Comparison of ENCODE assay signal across 10 cellular contexts in the genomic region with DNA sequence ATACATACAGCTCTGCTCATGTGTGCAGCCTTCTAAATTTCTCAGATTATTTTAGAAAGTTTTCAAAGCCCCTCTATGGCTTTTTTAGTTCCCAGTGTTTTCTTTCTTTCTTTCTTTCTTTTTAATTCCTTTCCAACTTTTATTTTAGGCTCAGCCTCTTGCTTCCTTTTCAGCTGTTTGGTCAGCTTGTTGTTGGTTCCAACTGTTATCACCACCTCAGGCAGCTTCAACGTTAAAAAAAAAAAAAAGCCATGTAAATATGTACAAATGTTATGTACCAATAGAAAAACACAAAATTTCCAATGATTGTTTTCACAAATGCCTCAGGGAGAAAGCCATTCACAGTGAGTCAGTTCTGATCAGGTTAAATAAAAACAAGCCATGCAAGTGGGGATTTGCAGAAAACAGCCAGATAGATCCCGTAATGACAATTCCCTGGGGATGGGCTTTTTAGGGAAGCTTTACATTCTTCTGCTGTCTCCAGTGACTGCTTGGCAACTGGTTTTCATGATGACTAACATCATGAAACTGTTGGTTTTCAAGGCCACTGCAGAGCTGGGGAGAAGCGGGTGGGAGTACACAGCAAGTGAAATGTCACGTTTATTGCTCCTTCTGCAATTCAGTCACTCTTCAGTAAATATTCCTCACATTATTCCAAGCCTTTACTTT.
DNase-seq lines count a peak whose midpoint lies in the region; ATAC-seq and TF ChIP-seq lines count a peak whose summit lies in the region.
"Had no signal": no experiment of that assay in that cellular context is flagged by ENCODE, and none has a peak within 500 bp of the region (broad histone marks: within the 10 kb centered on the region; RNA-seq: fewer than 3 reads in every experiment).

No MANE protein-coding gene starts in this region.

- H3K27ac Mint-ChIP-seq in stimulated activated memory B cell treated with anti-CD40 and anti-IgM and Interleukin-4, amounts not matched to agents 10 μg/mL and 1 μg/mL and 100 μg/mL, for 72 hours = no peak overlapping the region
- no peak overlapping the region for H3K27ac Mint-ChIP-seq in activated CD8-positive, alpha-beta T cell treated with anti-CD3 and anti-CD28 coated beads for 36 hours
- H3K27ac Mint-ChIP-seq: IgD-negative memory B cell had no signal

- H3K9me3 Mint-ChIP-seq in stimulated activated memory B cell treated with anti-CD40 and anti-IgM and Interleukin-4, amounts not matched to agents 10 μg/mL and 1 μg/mL and 100 μg/mL, for 72 hours = peaks cover 4% of the 10 kb centered on the region
- peaks cover 5% of the 10 kb centered on the region for H3K9me3 Mint-ChIP-seq in activated CD8-positive, alpha-beta T cell treated with anti-CD3 and anti-CD28 coated beads for 36 hours

- intact Hi-C loops in activated CD8-positive, alpha-beta T cell treated with anti-CD3 and anti-CD28 coated beads for 36 hours (cut with micrococcal nuclease) = no loop called here

- no peak for ATAC-seq in HG03442 (IDR thresholded peaks at IDR 0.05; ENCODE audit: unreplicated experiment)
- ATAC-seq in stimulated activated memory B cell treated with anti-CD40 and anti-IgM and Interleukin-4, amounts not matched to agents 10 μg/mL and 1 μg/mL and 100 μg/mL, for 72 hours = no peak
- no peak for ATAC-seq in activated CD8-positive, alpha-beta T cell treated with anti-CD3 and anti-CD28 coated beads for 36 hours

- no peaks in the 10 kb centered on the region for H3K36me3 ChIP-seq in HUES48 (ENCODE audit: control insufficient read depth, insufficient read depth, low read length)

- peaks cover 15% of the 10 kb centered on the region for H3K4me1 ChIP-seq in HUES48 (ENCODE audit: control insufficient read depth, insufficient read depth, low read length)

- CTCF ChIA-PET in activated CD8-positive, alpha-beta T cell treated with anti-CD3 and anti-CD28 coated beads for 36 hours (lab: Charles Lee) = no interaction called here

- peak overlapping the region; percentile 45 for H3K27ac ChIP-seq in HUES48 (ENCODE audit: low read depth, low read length)

- no peak overlapping the region for H3K4me3 ChIP-seq in HUES48 (ENCODE audit: low read depth, low read length)

- no peaks in the 10 kb centered on the region for H3K27me3 ChIP-seq in HUES48 (ENCODE audit: control insufficient read depth, insufficient read depth, low read length)

- H3K9ac ChIP-seq in HUES48 (ENCODE audit: low read depth, low read length) = no peak overlapping the region

- no peaks in the 10 kb centered on the region for H3K4me1 Mint-ChIP-seq in stimulated activated memory B cell treated with anti-CD40 and anti-IgM and Interleukin-4, amounts not matched to agents 10 μg/mL and 1 μg/mL and 100 μg/mL, for 72 hours
- H3K4me1 Mint-ChIP-seq in activated CD8-positive, alpha-beta T cell treated with anti-CD3 and anti-CD28 coated beads for 36 hours (ENCODE audit: low read depth) = no peaks in the 10 kb centered on the region
- H3K4me1 Mint-ChIP-seq: IgD-negative memory B cell had no signal

- H3K27me3 Mint-ChIP-seq in stimulated activated memory B cell treated with anti-CD40 and anti-IgM and Interleukin-4, amounts not matched to agents 10 μg/mL and 1 μg/mL and 100 μg/mL, for 72 hours = no peaks in the 10 kb centered on the region
- H3K27me3 Mint-ChIP-seq in activated CD8-positive, alpha-beta T cell treated with anti-CD3 and anti-CD28 coated beads for 36 hours = no peaks in the 10 kb centered on the region
- H3K27me3 Mint-ChIP-seq: IgD-negative memory B cell had no signal

- no peaks in the 10 kb centered on the region for H3K36me3 Mint-ChIP-seq in stimulated activated memory B cell treated with anti-CD40 and anti-IgM and Interleukin-4, amounts not matched to agents 10 μg/mL and 1 μg/mL and 100 μg/mL, for 72 hours
- H3K36me3 Mint-ChIP-seq in activated CD8-positive, alpha-beta T cell treated with anti-CD3 and anti-CD28 coated beads for 36 hours (ENCODE audit: low read depth) = no peaks in the 10 kb centered on the region

- POLR2A ChIA-PET in activated CD8-positive, alpha-beta T cell treated with anti-CD3 and anti-CD28 coated beads for 36 hours (lab: Charles Lee) = no interaction called here

- DNase-seq in AG08395 (ENCODE audit: low spot score) (peak; percentile 13), brain pericyte (ENCODE audit: low read depth, low spot score) (peak; percentile 93), iris pigment epithelial cell (ENCODE audit: low read depth) (peak; percentile 2), T-helper 1 cell (no peak)
- no peak for DNase-seq in activated CD8-positive, alpha-beta T cell treated with anti-CD3 and anti-CD28 coated beads for 36 hours

- no peak for TF ChIP-seq CTCF in activated CD8-positive, alpha-beta T cell treated with anti-CD3 and anti-CD28 coated beads for 36 hours (IDR thresholded peaks at IDR 0.05)

- H3K4me3 Mint-ChIP-seq in stimulated activated memory B cell treated with anti-CD40 and anti-IgM and Interleukin-4, amounts not matched to agents 10 μg/mL and 1 μg/mL and 100 μg/mL, for 72 hours = no peak overlapping the region
- H3K4me3 Mint-ChIP-seq in activated CD8-positive, alpha-beta T cell treated with anti-CD3 and anti-CD28 coated beads for 36 hours = no peak overlapping the region
- H3K4me3 Mint-ChIP-seq: IgD-negative memory B cell, neural crest cell had no signal

- no peaks in the 10 kb centered on the region for H3K9me3 ChIP-seq in HUES48 (ENCODE audit: control insufficient read depth, insufficient read depth, low read length)

Comparison
In these comparisons a context has a peak if more than half of its experiments do, and no peak if none do; other contexts are left out.
1. DNase-seq: peak in AG08395 (single experiment), brain pericyte (single experiment) and iris pigment epithelial cell (single experiment); none in activated CD8-positive, alpha-beta T cell treated with anti-CD3 and anti-CD28 coated beads for 36 hours (single experiment) and T-helper 1 cell (0 of 5).